Comparison of ENCODE assay signal across 26 cellular contexts in genomic region chr16:14606102-14606501, GRCh38. TPM values are rescaled to one million over a fixed set of nuclear protein-coding genes. Genes with fewer than 3 reads are reported as not detected.
A peak's percentile ranks its signal among the peaks of the same experiment; 100 is the strongest.
DNase-seq lines count a peak whose midpoint lies in the region; ATAC-seq and TF ChIP-seq lines count a peak whose summit lies in the region.
"Had no signal": no experiment of that assay in that cellular context is flagged by ENCODE, and none has a peak within 500 bp of the region (broad histone marks: within the 10 kb centered on the region; RNA-seq: fewer than 3 reads in every experiment).

No MANE protein-coding gene starts in this region.

- H3K27ac ChIP-seq in BLaER1 (peak overlapping the region; percentile 69), A673 (ENCODE audit: low read depth, low read length, poor library complexity, severe bottlenecking) (no peak overlapping the region)
- H3K27ac ChIP-seq: ovary, spleen had no signal

- H3K4me3 Mint-ChIP-seq in activated B cell treated with CpG ODN at 0.5 μM for 24 hours = peak overlapping the region; percentile 42
- no peak overlapping the region for H3K4me3 Mint-ChIP-seq in activated naive CD4-positive, alpha-beta T cell treated with anti-CD3 and anti-CD28 coated beads for 36 hours
- H3K4me3 Mint-ChIP-seq: activated CD4-positive, alpha-beta T cell treated with anti-CD3 and anti-CD28 coated beads, Interleukin-2, amount 10 ng/mL, durations not matched to agents 24 days and 14 days; activated T-cell treated with anti-CD3 and anti-CD28 coated beads, Interleukin-2, amount 50 U/mL, for 72 hours; natural killer cell had no signal

- H3K27ac Mint-ChIP-seq in activated B cell treated with CpG ODN at 0.5 μM for 24 hours = peak overlapping the region; percentile 38
- no peak overlapping the region for H3K27ac Mint-ChIP-seq in activated naive CD4-positive, alpha-beta T cell treated with anti-CD3 and anti-CD28 coated beads for 36 hours
- H3K27ac Mint-ChIP-seq: activated CD4-positive, alpha-beta T cell treated with anti-CD3 and anti-CD28 coated beads, Interleukin-2, amount 10 ng/mL, durations not matched to agents 24 days and 14 days; activated T-cell treated with anti-CD3 and anti-CD28 coated beads, Interleukin-2, amount 50 U/mL, for 72 hours; natural killer cell had no signal

- BruUV-seq in A673 (replicated peaks; lab: Mats Ljungman, UMichigan) = no TSS peak

- no peaks in the 10 kb centered on the region for H4K20me1 ChIP-seq in BLaER1

- H3K9me3 Mint-ChIP-seq in activated B cell treated with CpG ODN at 0.5 μM for 24 hours = no peaks in the 10 kb centered on the region
- no peaks in the 10 kb centered on the region for H3K9me3 Mint-ChIP-seq in activated naive CD4-positive, alpha-beta T cell treated with anti-CD3 and anti-CD28 coated beads for 36 hours
- H3K9me3 Mint-ChIP-seq: activated CD4-positive, alpha-beta T cell treated with anti-CD3 and anti-CD28 coated beads, Interleukin-2, amount 10 ng/mL, durations not matched to agents 24 days and 14 days; activated T-cell treated with anti-CD3 and anti-CD28 coated beads, Interleukin-2, amount 50 U/mL, for 72 hours; natural killer cell had no signal

- peaks cover 74% of the 10 kb centered on the region for H3K36me3 Mint-ChIP-seq in activated B cell treated with CpG ODN at 0.5 μM for 24 hours (ENCODE audit: low read depth)
- peaks cover 37% of the 10 kb centered on the region for H3K36me3 Mint-ChIP-seq in activated naive CD4-positive, alpha-beta T cell treated with anti-CD3 and anti-CD28 coated beads for 36 hours (ENCODE audit: low read depth)

- POLR2A ChIA-PET in activated B cell treated with CpG ODN at 0.5 μM for 24 hours (lab: Charles Lee) = interaction anchor here (0.6 to 1.5 kb wide), 7 partner anchors 20 to 1095 kb away, joined by 3 to 6 read pairs (median 4); partner anchors contain the start of gene BFAR
- POLR2A ChIA-PET in A673 (lab: Charles Lee; ENCODE audit: low non-redundant PET) = interaction anchor here (0.7 kb wide), 1 partner anchor 321 kb away, joined by 6 read pairs; no protein-coding TSS in a partner anchor

- no peak for TF ChIP-seq CTCF in activated B cell treated with CpG ODN at 0.5 μM for 24 hours (IDR thresholded peaks at IDR 0.05)
- TF ChIP-seq CTCF in A673 (conservative IDR thresholded peaks at IDR 0.05; ENCODE audit: low read depth, low read length) = no peak

- H3K4me2 ChIP-seq in BLaER1 = peak overlapping the region; percentile 74

- H3K27me3 ChIP-seq in BLaER1 = no peaks in the 10 kb centered on the region
- H3K27me3 ChIP-seq in A673 (replicated peaks; ENCODE audit: insufficient read depth, low read depth, low read length, poor library complexity) = no peaks in the 10 kb centered on the region
- H3K27me3 ChIP-seq: ovary, spleen had no signal

- H3K27me3 Mint-ChIP-seq in activated B cell treated with CpG ODN at 0.5 μM for 24 hours = no peaks in the 10 kb centered on the region
- H3K27me3 Mint-ChIP-seq in activated naive CD4-positive, alpha-beta T cell treated with anti-CD3 and anti-CD28 coated beads for 36 hours (ENCODE audit: low read depth) = no peaks in the 10 kb centered on the region
- H3K27me3 Mint-ChIP-seq: activated CD4-positive, alpha-beta T cell treated with anti-CD3 and anti-CD28 coated beads, Interleukin-2, amount 10 ng/mL, durations not matched to agents 24 days and 14 days had no signal

- H3K36me3 ChIP-seq in BLaER1 (peaks cover 89% of the 10 kb centered on the region), A673 (ENCODE audit: insufficient read depth, low read length, poor library complexity, severe bottlenecking) (peaks cover 62% of the 10 kb centered on the region)
- H3K36me3 ChIP-seq: ovary had no signal

- intact Hi-C loops in activated B cell treated with CpG ODN at 0.5 μM for 24 hours (cut with micrococcal nuclease) (loop anchor here (5.0 to 10.0 kb wide), 2 partner anchors 319 to 681 kb away; partner anchors contain the start of gene ERCC4), A673 (cut with micrococcal nuclease; ENCODE audit: unreplicated experiment) (no loop called here)
- intact Hi-C loops in activated naive CD4-positive, alpha-beta T cell treated with anti-CD3 and anti-CD28 coated beads for 36 hours (cut with micrococcal nuclease) = no loop called here

- no peak for DNase-seq in activated B cell treated with CpG ODN at 0.5 μM for 24 hours
- no peak for DNase-seq in cortex of kidney (lab: John Stamatoyannopoulos, UW)
- DNase-seq in A673 (ENCODE audit: low spot score) = no peak
- no peak for DNase-seq in SIG-M5 (lab: John Stamatoyannopoulos, UW)
- DNase-seq in activated naive CD4-positive, alpha-beta T cell treated with anti-CD3 and anti-CD28 coated beads for 36 hours = no peak
- DNase-seq: activated CD4-positive, alpha-beta T cell treated with anti-CD3 and anti-CD28 coated beads, Interleukin-2, amount 10 ng/mL, durations not matched to agents 24 days and 14 days; activated naive CD4-positive, alpha-beta T cell treated with anti-CD3 and anti-CD28 coated beads, Interleukin-2, amount 50 U/mL, for 16 hours; activated T-cell treated with anti-CD3 and anti-CD28 coated beads, Interleukin-2, amount 50 U/mL, for 72 hours; aorta; C1 segment of cervical spinal cord; dermis blood vessel endothelial cell; glutamatergic neuron; left colon; mesendoderm; natural killer cell; NCI-H1105 treated with DMSO at 0.1 percent for 48 hours; NK-92 treated with Interleukin-12 subunit alpha and Interleukin-12 subunit beta, amount 100 ng/mL, for 24 hours; ovary; spleen; stimulated activated CD4-positive, alpha-beta T cell treated with anti-CD3 and anti-CD28 coated beads, Interleukin-4, amount 100 ng/mL, for 1 hour; T-helper 2 cell; trophoblast cell had no signal

- no peaks in the 10 kb centered on the region for H3K9me3 ChIP-seq in BLaER1
- H3K9me3 ChIP-seq in A673 (ENCODE audit: low read depth, low read length, poor library complexity, severe bottlenecking) = no peaks in the 10 kb centered on the region
- H3K9me3 ChIP-seq: ovary, spleen had no signal

- H3K4me1 ChIP-seq in BLaER1 = peaks cover 36% of the 10 kb centered on the region
- peaks cover 14% of the 10 kb centered on the region for H3K4me1 ChIP-seq in A673 (ENCODE audit: insufficient read depth, low read length, poor library complexity, severe bottlenecking)

- no peak overlapping the region for H3K4me3 ChIP-seq in BLaER1
- H3K4me3 ChIP-seq in A673 (ENCODE audit: low read depth, low read length, poor library complexity, severe bottlenecking) = no peak overlapping the region
- H3K4me3 ChIP-seq: ovary, spleen had no signal

- CTCF ChIA-PET in activated B cell treated with CpG ODN at 0.5 μM for 24 hours (lab: Charles Lee) = interaction anchor here (0.6 to 1.7 kb wide), 3 partner anchors 24 to 357 kb away, joined by 3 to 5 read pairs (median 5); partner anchors contain the start of gene PARN
- CTCF ChIA-PET in A673 (lab: Charles Lee) = no interaction called here
- CTCF ChIA-PET in activated naive CD4-positive, alpha-beta T cell treated with anti-CD3 and anti-CD28 coated beads for 36 hours (lab: Charles Lee) = no interaction called here

- H3K9ac ChIP-seq in BLaER1 = peak overlapping the region; percentile 18; the same call in 1 of the 2 replicates

- peak; percentile 48 for ATAC-seq in GM18502 (IDR thresholded peaks at IDR 0.05; ENCODE audit: poor library complexity, unreplicated experiment)
- peak; percentile 48 for ATAC-seq in HG02642 (IDR thresholded peaks at IDR 0.05; ENCODE audit: poor library complexity, unreplicated experiment)
- peak; percentile 48 for ATAC-seq in activated B cell treated with CpG ODN at 0.5 μM for 24 hours (ENCODE audit: low read depth)
- ATAC-seq: activated T-cell treated with anti-CD3 and anti-CD28 coated beads, Interleukin-2, amount 50 U/mL, for 72 hours; HepG2; left colon; natural killer cell had no signal

- peaks cover 44% of the 10 kb centered on the region for H3K4me1 Mint-ChIP-seq in activated B cell treated with CpG ODN at 0.5 μM for 24 hours
- H3K4me1 Mint-ChIP-seq in activated naive CD4-positive, alpha-beta T cell treated with anti-CD3 and anti-CD28 coated beads for 36 hours (ENCODE audit: low read depth) = no peaks in the 10 kb centered on the region
- H3K4me1 Mint-ChIP-seq: activated CD4-positive, alpha-beta T cell treated with anti-CD3 and anti-CD28 coated beads, Interleukin-2, amount 10 ng/mL, durations not matched to agents 24 days and 14 days; natural killer cell had no signal

RNA-seq across cellular contexts. Expression of gene PARN, which starts 24.0 kb away (rescaled TPM):
- total RNA-seq in activated B cell treated with CpG ODN at 0.5 μM for 24 hours (47.3 and 49.6 TPM in 2 replicates), A673 (2021) (37.5 and 38.7 TPM in 2 replicates)
- total RNA-seq in activated naive CD4-positive, alpha-beta T cell treated with anti-CD3 and anti-CD28 coated beads for 36 hours = 10 to 100 TPM; 41.8 to 44.0 TPM

RNA-seq across cellular contexts. Expression of gene BFAR, which starts 26.6 kb away (rescaled TPM):
- 54.9 and 68.2 TPM in 2 replicates for total RNA-seq in activated B cell treated with CpG ODN at 0.5 μM for 24 hours
- 58.5 and 60.1 TPM in 2 replicates for total RNA-seq in A673 (2021)
- total RNA-seq in activated naive CD4-positive, alpha-beta T cell treated with anti-CD3 and anti-CD28 coated beads for 36 hours = 10 to 100 TPM; 41.9 to 44.6 TPM
